ENCODE assay signal across 8 cellular contexts in genomic region chr6:85865665-85866372, GRCh38.
DNase-seq lines count a peak whose midpoint lies in the region; ATAC-seq, FAIRE-seq and TF ChIP-seq lines count a peak whose summit lies in the region.

No MANE protein-coding gene starts in this region.

- no peak overlapping the region for H3K27ac Mint-ChIP-seq in astrocyte (ENCODE audit: unreplicated experiment)

- no peak for TF ChIP-seq CTCF in AG09309 (IDR thresholded peaks at IDR 0.05; ENCODE audit: control insufficient read depth, insufficient read depth, low read depth, low read length, missing control alignments)
- TF ChIP-seq CTCF in astrocyte (IDR thresholded peaks at IDR 0.05; ENCODE audit: insufficient read depth, low read depth, low read length): no peak
- no peak for TF ChIP-seq CTCF in HepG2 (CRISPR knock-in tag; IDR thresholded peaks at IDR 0.05)

- TF ChIP-seq EP300 in HepG2 (IDR thresholded peaks at IDR 0.05; ENCODE audit: low read depth in 2 of 2, low read length in 2 of 2): no peak
- no peak for TF ChIP-seq EP300 in HepG2 (CRISPR knock-in tag; IDR thresholded peaks at IDR 0.05; ENCODE audit: borderline replicate concordance)

- FAIRE-seq in astrocyte (lab: Jason Lieb, UNC): peak; percentile 23
- no peak for FAIRE-seq in HepG2 (lab: Jason Lieb, UNC)

- no peak for TF ChIP-seq POLR2A in HepG2 (IDR thresholded peaks at IDR 0.05; ENCODE audit: insufficient read depth in 1 of 2, low read depth in 2 of 2, low read length in 2 of 2)

- peak overlapping the region; percentile 98 for H3K4me2 ChIP-seq in astrocyte (ENCODE audit: low read length)
- H3K4me2 ChIP-seq in HepG2 (ENCODE audit: low read depth, low read length): peak overlapping the region; percentile 68

- H4K20me1 ChIP-seq in astrocyte (ENCODE audit: insufficient read depth, low read length): no peaks in the 10 kb centered on the region
- no peaks in the 10 kb centered on the region for H4K20me1 ChIP-seq in HepG2 (ENCODE audit: insufficient read depth, low read length)

- peak; percentile 23 for DNase-seq in AG09309 (ENCODE audit: low read depth)
- DNase-seq in HK-2 (ENCODE audit: unreplicated experiment): peak; percentile 5
- DNase-seq in astrocyte (ENCODE audit: low read depth): peak; percentile 65
- peak; percentile 74 for DNase-seq in HepG2 (ENCODE audit: low spot score)
- DNase-seq in AML-193 (lab: John Stamatoyannopoulos, UW): no peak
- no peak for DNase-seq in putamen (ENCODE audit: low spot score)
- no peak for DNase-seq in NCI-H1048 (lab: John Stamatoyannopoulos, UW)

- POLR2A ChIA-PET in HepG2 (lab: Yijun Ruan, JAX): no interaction called here

- no peaks in the 10 kb centered on the region for H3K9me3 ChIP-seq in astrocyte (ENCODE audit: insufficient read depth, low read depth, low read length)
- H3K9me3 ChIP-seq in HepG2 (ENCODE audit: low read length): no peaks in the 10 kb centered on the region

- ATAC-seq in GM19324 (IDR thresholded peaks at IDR 0.05; ENCODE audit: low FRiP score, unreplicated experiment) (peak; percentile 75), HepG2 (peak; percentile 71)

- H3K27me3 ChIP-seq in astrocyte (ENCODE audit: insufficient read depth, low read length) (no peaks in the 10 kb centered on the region), HepG2 (ENCODE audit: control insufficient read depth in 1 of 2, insufficient read depth in 2 of 2, low read length in 2 of 2) (no peaks in the 10 kb centered on the region)

- CTCF ChIA-PET in HepG2 (lab: Yijun Ruan, JAX; ENCODE audit: low intra/inter-chr PET ratio, low total read pairs): no interaction called here

- H2AFZ ChIP-seq in astrocyte (ENCODE audit: low read depth, low read length): peak overlapping the region; percentile 84
- no peak overlapping the region for H2AFZ ChIP-seq in HepG2 (ENCODE audit: low read length)

- in situ Hi-C loops in HepG2 (cut with HindIII; ENCODE audit: extremely low pct_ligation_motif_present, low pct_unique_long_range_greater_than_20kb): no loop called here

- H3K36me3 ChIP-seq in astrocyte (ENCODE audit: insufficient read depth, low read length): no peaks in the 10 kb centered on the region
- H3K36me3 ChIP-seq in HepG2 (replicated peaks in 1 of 2; ENCODE audit: control insufficient read depth in 1 of 2, insufficient read depth in 2 of 2, low read length in 2 of 2): no peaks in the 10 kb centered on the region

- H3K9me3 Mint-ChIP-seq in astrocyte (ENCODE audit: unreplicated experiment): no peaks in the 10 kb centered on the region

- H3K4me1 ChIP-seq in astrocyte (ENCODE audit: insufficient read depth, low read length) (peaks cover 6% of the 10 kb centered on the region), HepG2 (ENCODE audit: insufficient read depth, low read length) (peaks cover 32% of the 10 kb centered on the region)

- H3K79me2 ChIP-seq in astrocyte (ENCODE audit: insufficient read depth, low read length) (no peaks in the 10 kb centered on the region), HepG2 (ENCODE audit: insufficient read depth, low read length) (no peaks in the 10 kb centered on the region)

- H3K9ac ChIP-seq in astrocyte (ENCODE audit: low read length) (peak overlapping the region; percentile 77), HepG2 (ENCODE audit: insufficient read depth, low read depth, low read length) (peak overlapping the region; percentile 52)

- 0% methylated on average over 7 of the region's 7 CpGs for WGBS in HepG2 (ENCODE audit: low lambda C conversion rate)

- peak overlapping the region; percentile 57 for H3K4me3 ChIP-seq in AG09309 (ENCODE audit: control insufficient read depth, low read depth, low read length)
- peak overlapping the region; percentile 63 for H3K4me3 ChIP-seq in astrocyte (ENCODE audit: insufficient read depth, low read depth, low read length)
- H3K4me3 ChIP-seq in HepG2 (replicated peaks in 1 of 3; ENCODE audit: insufficient read depth in 1 of 3, low read depth in 2 of 3, low read length in 3 of 3): peak overlapping the region; percentile 54 to 63 (median 61)

- no peaks in the 10 kb centered on the region for H3K36me3 Mint-ChIP-seq in astrocyte (ENCODE audit: low read depth, unreplicated experiment)

- no peaks in the 10 kb centered on the region for H3K27me3 Mint-ChIP-seq in astrocyte (ENCODE audit: low read depth, unreplicated experiment)

- no peak overlapping the region for H3K4me3 Mint-ChIP-seq in astrocyte (ENCODE audit: unreplicated experiment)

- intact Hi-C loops in HepG2 (cut with micrococcal nuclease; ENCODE audit: unreplicated experiment): loop anchor here (10.0 kb wide), 2 partner anchors 101 to 191 kb away; no protein-coding TSS in a partner anchor

- no TSS peak for BruUV-seq in HepG2 (replicated peaks; lab: Mats Ljungman, UMichigan)

- no peaks in the 10 kb centered on the region for H3K4me1 Mint-ChIP-seq in astrocyte (ENCODE audit: low read depth, unreplicated experiment)

- peak overlapping the region; percentile 27 for H3K27ac ChIP-seq in astrocyte (ENCODE audit: low read depth, low read length)
- H3K27ac ChIP-seq in HepG2 (ENCODE audit: extremely low read length, insufficient read depth, low read length): no peak overlapping the region

- TF ChIP-seq RAD21 in HepG2 (CRISPR knock-in tag; IDR thresholded peaks at IDR 0.05): no peak

TF ChIP-seq in HepG2, 621 proteins besides CTCF, POLR2A, EP300 and RAD21:
- TF ChIP-seq NR2F6 (IDR thresholded peaks at IDR 0.05) (no peak), NR2F6 (CRISPR knock-in tag; IDR thresholded peaks at IDR 0.05) (peak; percentile 30; the same call in 1 of the 2 replicates), SKI (IDR thresholded peaks at IDR 0.05; ENCODE audit: partially characterized antibody) (no peak), SOX5 (CRISPR knock-in tag; IDR thresholded peaks at IDR 0.05; ENCODE audit: borderline replicate concordance) (peak; percentile 59; the same call in 1 of the 2 replicates), NR2F1 (CRISPR knock-in tag; IDR thresholded peaks at IDR 0.05) (0 out of 4 replicates have a peak, but pooled peaks of 1 of the 2 experiments have one; percentile 21), ZSCAN9 (CRISPR knock-in tag; IDR thresholded peaks at IDR 0.05; ENCODE audit: borderline replicate concordance) (no peak), FOSL1 (CRISPR knock-in tag; IDR thresholded peaks at IDR 0.05; ENCODE audit: borderline replicate concordance) (peak; percentile 28; the same call in 1 of the 2 replicates), SOX13 (IDR thresholded peaks at IDR 0.05) (no peak), SOX13 (CRISPR knock-in tag; conservative IDR thresholded peaks at IDR 0.05 in 1 of 2, IDR thresholded peaks at IDR 0.05 in 1 of 2) (peak in 1 of 2 experiments; percentile 56; a peak in 1 of 4 replicates), SP4 (CRISPR knock-in tag; IDR thresholded peaks at IDR 0.05) (no peak), ZNF652 (CRISPR knock-in tag; IDR thresholded peaks at IDR 0.05; ENCODE audit: borderline replicate concordance, low read depth) (peak; percentile 76; the same call in 1 of the 2 replicates), ZSCAN25 (CRISPR knock-in tag; IDR thresholded peaks at IDR 0.05) (0 out of 2 replicates have a peak, but pooled peaks have one; percentile 30), IRF1 (CRISPR knock-in tag; IDR thresholded peaks at IDR 0.05; ENCODE audit: low read depth) (0 out of 2 replicates have a peak, but pooled peaks have one; percentile 80), SOX6 (IDR thresholded peaks at IDR 0.05) (no peak), SOX6 (CRISPR knock-in tag; IDR thresholded peaks at IDR 0.05) (peak; percentile 64), FOSL2 (CRISPR knock-in tag; IDR thresholded peaks at IDR 0.05) (peak; percentile 82)
- TF ChIP-seq, protein P1, sequence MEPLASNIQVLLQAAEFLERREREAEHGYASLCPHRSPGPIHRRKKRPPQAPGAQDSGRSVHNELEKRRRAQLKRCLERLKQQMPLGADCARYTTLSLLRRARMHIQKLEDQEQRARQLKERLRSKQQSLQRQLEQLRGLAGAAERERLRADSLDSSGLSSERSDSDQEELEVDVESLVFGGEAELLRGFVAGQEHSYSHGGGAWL (CRISPR knock-in tag; IDR thresholded peaks at IDR 0.05): no peak
TF ChIP-seq in HepG2: peak in this region for 10.

Comparison
In these comparisons a context has a peak if more than half of its experiments do, and no peak if none do; other contexts are left out.
1. DNase-seq: peak in AG09309 (single experiment), HK-2 (single experiment), astrocyte (single experiment) and HepG2 (single experiment); none in AML-193 (0 of 2), putamen (single experiment) and NCI-H1048 (single experiment).
2. Peak in every context shown above with its lines, with median percentiles within 50 percentile points of each other: H3K4me3 ChIP-seq.